In the genomic region with DNA sequence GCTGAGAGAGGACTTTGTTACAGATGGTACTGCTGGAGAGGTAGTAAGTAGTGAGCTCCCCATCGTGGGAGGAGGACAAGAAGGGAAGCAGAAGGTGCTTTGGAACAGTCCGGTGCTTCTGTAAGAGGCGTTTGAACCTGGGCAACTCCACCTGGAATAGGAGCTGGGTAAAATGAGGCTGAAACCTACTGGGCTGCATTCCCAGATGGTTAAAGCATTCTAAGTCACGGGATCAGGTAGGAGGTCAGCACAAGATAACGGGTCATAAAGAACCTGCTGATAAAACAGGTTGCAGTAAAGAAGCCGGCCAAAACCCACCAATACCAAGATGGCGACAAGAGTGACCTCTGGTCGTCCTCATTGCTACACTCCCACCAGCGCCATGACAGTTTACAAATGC, we compare ENCODE assay signal across 8 cellular contexts.
"Had no signal": no experiment of that assay in that cellular context is flagged by ENCODE, and none has a peak within 500 bp of the region (broad histone marks: within the 10 kb centered on the region; RNA-seq: fewer than 3 reads in every experiment).

No MANE protein-coding gene starts in this region.

- DNase-seq: GDM1, GF-D8 had no signal

- FAIRE-seq: G401.6, GM12878, GM12891, GM12892, GM18507, GM19239 had no signal

- ATAC-seq: GM12878 had no signal

- H3K4me3 ChIP-seq: GM12878 had no signal
